In the genomic region with DNA sequence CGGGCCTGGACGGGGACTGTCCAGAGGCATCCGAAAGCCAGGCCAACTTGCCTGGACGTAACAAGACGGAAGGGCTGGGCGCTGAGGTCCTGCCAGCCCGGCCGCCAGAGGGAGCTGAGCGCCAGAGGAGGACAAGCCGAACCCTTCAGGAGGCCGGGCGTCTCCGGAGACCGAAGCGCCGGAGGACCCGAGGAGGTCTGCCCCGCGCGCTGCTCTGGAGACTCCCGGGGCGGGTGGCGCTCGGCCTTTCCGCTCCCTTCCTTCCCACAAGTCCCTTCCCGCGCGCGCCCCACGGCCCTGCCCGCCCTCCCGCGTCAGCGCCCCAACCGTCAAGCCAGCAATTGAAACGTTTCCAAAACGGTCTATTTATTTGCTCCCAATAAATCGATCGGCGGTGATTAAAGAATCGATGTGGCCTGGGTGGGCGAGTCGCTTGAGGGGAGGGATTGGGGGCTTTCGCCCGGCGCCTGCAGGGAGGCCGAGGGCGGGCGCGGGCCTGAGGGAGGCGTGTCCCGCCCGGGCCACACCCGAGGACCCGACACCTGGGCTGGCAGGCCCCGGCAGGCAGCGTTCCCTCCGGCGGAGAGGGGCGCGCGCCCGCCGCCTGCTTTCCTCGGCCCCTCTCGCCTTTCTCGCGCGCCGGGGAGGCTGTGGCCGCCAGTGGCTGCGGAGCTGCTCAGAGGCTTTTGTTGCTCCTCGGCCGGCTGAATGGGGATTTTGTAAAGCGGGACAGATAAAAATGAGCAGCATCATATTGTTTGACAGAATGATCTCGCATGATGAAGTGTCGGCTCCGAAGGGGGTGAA, we compare ENCODE assay signal across 8 cellular contexts. TPM values are rescaled to one million over a fixed set of nuclear protein-coding genes. Genes with fewer than 3 reads are reported as not detected.
DNase-seq lines count a peak whose midpoint lies in the region; ATAC-seq and TF ChIP-seq lines count a peak whose summit lies in the region.

No MANE protein-coding gene starts in this region.

- H4K20me1 ChIP-seq in Loucy (ENCODE audit: insufficient read depth, low read length, poor library complexity, severe bottlenecking) = no peaks in the 10 kb centered on the region

- H3K27me3 ChIP-seq in GM06990 (replicated peaks; ENCODE audit: control insufficient read depth, insufficient read depth, low read length) (peaks cover 2% of the 10 kb centered on the region), HAP-1 (ENCODE audit: low read depth) (no peaks in the 10 kb centered on the region), Loucy (ENCODE audit: insufficient read depth, low read length, poor library complexity, severe bottlenecking) (no peaks in the 10 kb centered on the region), SJSA1 (replicated peaks) (peaks cover 29% of the 10 kb centered on the region), brain microvascular endothelial cell (replicated peaks) (peaks cover 73% of the 10 kb centered on the region)

- no peaks in the 10 kb centered on the region for H3F3A ChIP-seq in Loucy (ENCODE audit: low read depth)

- H3K36me3 ChIP-seq in GM06990 (ENCODE audit: control insufficient read depth, insufficient read depth, low read length) (no peaks in the 10 kb centered on the region), HAP-1 (replicated peaks) (no peaks in the 10 kb centered on the region), Loucy (ENCODE audit: insufficient read depth, low read length) (no peaks in the 10 kb centered on the region), SJSA1 (no peaks in the 10 kb centered on the region), brain microvascular endothelial cell (replicated peaks) (no peaks in the 10 kb centered on the region)

- peak; percentile 83 for TF ChIP-seq CTCF in GM06990 (IDR thresholded peaks at IDR 0.05; ENCODE audit: insufficient read depth, low read length, poor library complexity, severe bottlenecking)
- TF ChIP-seq CTCF in Loucy (conservative IDR thresholded peaks at IDR 0.05; ENCODE audit: low read length) = peak; percentile 70
- peak; percentile 72 for TF ChIP-seq CTCF in brain microvascular endothelial cell (IDR thresholded peaks at IDR 0.05; ENCODE audit: low read depth, low read length, missing control alignments)

- H3K4me3 ChIP-seq in GM06990 (replicated peaks; ENCODE audit: low read depth, low read length) (peak overlapping the region; percentile 62), HAP-1 (peak overlapping the region; percentile 41), Loucy (ENCODE audit: low read length, poor library complexity, severe bottlenecking) (peak overlapping the region; percentile 84), SJSA1 (peak overlapping the region; percentile 38), brain microvascular endothelial cell (ENCODE audit: low read depth, low read length) (peak overlapping the region; percentile 39)

- H3K9me3 ChIP-seq in HAP-1 = no peaks in the 10 kb centered on the region
- no peaks in the 10 kb centered on the region for H3K9me3 ChIP-seq in Loucy (ENCODE audit: insufficient read depth, low read depth, low read length)
- no peaks in the 10 kb centered on the region for H3K9me3 ChIP-seq in SJSA1 (replicated peaks)

- H2AFZ ChIP-seq in Loucy (ENCODE audit: low read length) = peak overlapping the region; percentile 100

- in situ Hi-C loops in HAP-1 (cut with MboI; ENCODE audit: low sequenced_read_pairs) = no loop called here
- in situ Hi-C loops in brain microvascular endothelial cell (cut with HindIII; ENCODE audit: low pct_ligation_motif_present, low sequenced_read_pairs) = no loop called here

- peak overlapping the region; percentile 80 for H3K9ac ChIP-seq in Loucy (ENCODE audit: low read depth, low read length, poor library complexity, severe bottlenecking)

- ATAC-seq in HG02973 (IDR thresholded peaks at IDR 0.05; ENCODE audit: unreplicated experiment) = no peak

- peaks cover 5% of the 10 kb centered on the region for H3K4me1 ChIP-seq in HAP-1
- peaks cover 7% of the 10 kb centered on the region for H3K4me1 ChIP-seq in Loucy (ENCODE audit: insufficient read depth, low read length, poor library complexity, severe bottlenecking)
- peaks cover 6% of the 10 kb centered on the region for H3K4me1 ChIP-seq in SJSA1 (replicated peaks)

- no peak overlapping the region for H3K27ac ChIP-seq in SJSA1
- H3K27ac ChIP-seq in brain microvascular endothelial cell = no peak overlapping the region

- no peaks in the 10 kb centered on the region for H3K9me2 ChIP-seq in Loucy (replicated peaks; ENCODE audit: low read depth, low read length)

- DNase-seq in GM06990 (ENCODE audit: extremely low read depth, insufficient read length) (peak; percentile 83), HAP-1 (ENCODE audit: low spot score in 2 of 2) (peak; percentile 73 to 92), SJSA1 (ENCODE audit: low read depth in 1 of 2, low spot score in 2 of 2) (peak; percentile 38 to 80), brain microvascular endothelial cell (peak; percentile 17), inferior parietal cortex (ENCODE audit: extremely low spot score) (peak; percentile 10)
- peak; percentile 40 to 65 for DNase-seq in stimulated activated CD4-positive, alpha-beta T cell treated with anti-CD3 and anti-CD28 coated beads, Interleukin-15, amount 100 ng/mL, for 48 hours (ENCODE audit: low read depth in 2 of 2)

- H3K79me2 ChIP-seq in Loucy (ENCODE audit: insufficient read depth, low read length) = no peaks in the 10 kb centered on the region

- H3K4me2 ChIP-seq in Loucy (ENCODE audit: low read depth, low read length, poor library complexity, severe bottlenecking) = peak overlapping the region; percentile 91

RNA-seq across cellular contexts. Expression of gene FOXD3, which starts 5.2 kb away (rescaled TPM):
- total RNA-seq in SJSA1 (2014; rRNA removed; shearing (Covaris generic)) = 0.13 TPM in 1 of 2 replicates, not detected in the other

RNA-seq across cellular contexts. Expression of gene ALG6, which starts 50.2 kb away (rescaled TPM):
- 6.9 and 14.5 TPM in 2 replicates for total RNA-seq in SJSA1 (2014; rRNA removed; shearing (Covaris generic))

Comparison
In these comparisons a context has a peak if more than half of its experiments do, and no peak if none do; other contexts are left out.
1. DNase-seq: peak in every context shown above with its lines; median percentile 83 in GM06990; 82 in HAP-1; 59 in SJSA1; 52 in stimulated activated CD4-positive, alpha-beta T cell treated with anti-CD3 and anti-CD28 coated beads, Interleukin-15, amount 100 ng/mL, for 48 hours; 17 in brain microvascular endothelial cell; 10 in inferior parietal cortex.